3 cellular contexts compared by ENCODE assay signal in the genomic region with DNA sequence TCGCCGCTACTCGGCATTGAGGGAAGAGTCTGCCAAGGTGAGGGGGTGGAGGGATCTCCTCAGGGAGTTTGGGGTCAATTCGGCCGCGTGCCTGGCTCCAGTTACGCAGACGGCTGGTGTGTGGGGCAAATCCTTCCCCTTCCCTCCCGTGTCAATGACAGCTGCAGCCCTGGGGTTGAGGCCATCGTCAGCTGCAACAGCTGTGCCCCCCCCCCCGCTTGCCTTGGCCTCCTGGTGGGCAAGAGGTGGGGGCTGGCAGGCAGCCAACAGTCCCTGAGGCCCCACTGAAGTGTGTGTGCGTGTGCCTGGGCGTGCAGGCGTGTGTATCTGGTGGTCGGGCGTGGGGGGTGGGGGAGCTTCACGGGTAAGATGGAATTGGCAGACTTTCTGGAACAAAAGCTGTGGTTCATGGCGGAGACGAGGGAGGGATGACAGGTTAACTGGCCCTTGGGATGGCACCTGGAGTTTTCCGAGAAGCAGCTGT.
TF ChIP-seq lines count a peak whose summit lies in the region.

No MANE protein-coding gene starts in this region.

TF ChIP-seq in SK-N-SH, 30 proteins besides CTCF, POLR2A, EP300 and RAD21:
- TF ChIP-seq GATA2 (CRISPR knock-in tag; IDR thresholded peaks at IDR 0.05): peak; percentile 28; the same call in 1 of the 2 replicates
- TF ChIP-seq MXI1 (IDR thresholded peaks at IDR 0.05; ENCODE audit: low read depth, low read length): peak; percentile 31; the same call in 1 of the 2 replicates
- no peak for TF ChIP-seq TCF12 (IDR thresholded peaks at IDR 0.05)
- no peak for TF ChIP-seq PBX3 (IDR thresholded peaks at IDR 0.05)
- TF ChIP-seq CHD2 (IDR thresholded peaks at IDR 0.05; ENCODE audit: low read length, partially characterized antibody): peak; percentile 40
TF ChIP-seq in SK-N-SH: peak in this region for 3.

TF ChIP-seq in SK-N-SH treated with all-trans-retinoic acid at 6 μM for 48 hours, 23 proteins besides CTCF, POLR2A, EP300 and RAD21:
- TF ChIP-seq CSDC2 (CRISPR knock-in tag; IDR thresholded peaks at IDR 0.05): no peak
- TF ChIP-seq ESRRG (CRISPR knock-in tag; IDR thresholded peaks at IDR 0.05): no peak
- TF ChIP-seq, protein P1, sequence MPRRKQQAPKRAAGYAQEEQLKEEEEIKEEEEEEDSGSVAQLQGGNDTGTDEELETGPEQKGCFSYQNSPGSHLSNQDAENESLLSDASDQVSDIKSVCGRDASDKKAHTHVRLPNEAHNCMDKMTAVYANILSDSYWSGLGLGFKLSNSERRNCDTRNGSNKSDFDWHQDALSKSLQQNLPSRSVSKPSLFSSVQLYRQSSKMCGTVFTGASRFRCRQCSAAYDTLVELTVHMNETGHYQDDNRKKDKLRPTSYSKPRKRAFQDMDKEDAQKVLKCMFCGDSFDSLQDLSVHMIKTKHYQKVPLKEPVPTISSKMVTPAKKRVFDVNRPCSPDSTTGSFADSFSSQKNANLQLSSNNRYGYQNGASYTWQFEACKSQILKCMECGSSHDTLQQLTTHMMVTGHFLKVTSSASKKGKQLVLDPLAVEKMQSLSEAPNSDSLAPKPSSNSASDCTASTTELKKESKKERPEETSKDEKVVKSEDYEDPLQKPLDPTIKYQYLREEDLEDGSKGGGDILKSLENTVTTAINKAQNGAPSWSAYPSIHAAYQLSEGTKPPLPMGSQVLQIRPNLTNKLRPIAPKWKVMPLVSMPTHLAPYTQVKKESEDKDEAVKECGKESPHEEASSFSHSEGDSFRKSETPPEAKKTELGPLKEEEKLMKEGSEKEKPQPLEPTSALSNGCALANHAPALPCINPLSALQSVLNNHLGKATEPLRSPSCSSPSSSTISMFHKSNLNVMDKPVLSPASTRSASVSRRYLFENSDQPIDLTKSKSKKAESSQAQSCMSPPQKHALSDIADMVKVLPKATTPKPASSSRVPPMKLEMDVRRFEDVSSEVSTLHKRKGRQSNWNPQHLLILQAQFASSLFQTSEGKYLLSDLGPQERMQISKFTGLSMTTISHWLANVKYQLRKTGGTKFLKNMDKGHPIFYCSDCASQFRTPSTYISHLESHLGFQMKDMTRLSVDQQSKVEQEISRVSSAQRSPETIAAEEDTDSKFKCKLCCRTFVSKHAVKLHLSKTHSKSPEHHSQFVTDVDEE (CRISPR knock-in tag; IDR thresholded peaks at IDR 0.05): no peak
- TF ChIP-seq ZNF8 (CRISPR knock-in tag; IDR thresholded peaks at IDR 0.05): no peak
- TF ChIP-seq RARB (CRISPR knock-in tag; IDR thresholded peaks at IDR 0.05): no peak
- TF ChIP-seq PPARA (CRISPR knock-in tag; IDR thresholded peaks at IDR 0.05; ENCODE audit: borderline replicate concordance): no peak
- no peak for TF ChIP-seq SNAI2 (CRISPR knock-in tag; IDR thresholded peaks at IDR 0.05)
- TF ChIP-seq CSRNP3 (CRISPR knock-in tag; IDR thresholded peaks at IDR 0.05): no peak
- no peak for TF ChIP-seq ZC3H10 (CRISPR knock-in tag; IDR thresholded peaks at IDR 0.05)
- TF ChIP-seq TCF4 (CRISPR knock-in tag; IDR thresholded peaks at IDR 0.05; ENCODE audit: borderline replicate concordance): no peak; the same call in 1 of the 2 replicates
- TF ChIP-seq ZFP30 (CRISPR knock-in tag; IDR thresholded peaks at IDR 0.05): no peak
- TF ChIP-seq GLIS3 (CRISPR knock-in tag; IDR thresholded peaks at IDR 0.05): no peak
- TF ChIP-seq ZFP3 (CRISPR knock-in tag; IDR thresholded peaks at IDR 0.05): no peak
- TF ChIP-seq, protein P2, sequence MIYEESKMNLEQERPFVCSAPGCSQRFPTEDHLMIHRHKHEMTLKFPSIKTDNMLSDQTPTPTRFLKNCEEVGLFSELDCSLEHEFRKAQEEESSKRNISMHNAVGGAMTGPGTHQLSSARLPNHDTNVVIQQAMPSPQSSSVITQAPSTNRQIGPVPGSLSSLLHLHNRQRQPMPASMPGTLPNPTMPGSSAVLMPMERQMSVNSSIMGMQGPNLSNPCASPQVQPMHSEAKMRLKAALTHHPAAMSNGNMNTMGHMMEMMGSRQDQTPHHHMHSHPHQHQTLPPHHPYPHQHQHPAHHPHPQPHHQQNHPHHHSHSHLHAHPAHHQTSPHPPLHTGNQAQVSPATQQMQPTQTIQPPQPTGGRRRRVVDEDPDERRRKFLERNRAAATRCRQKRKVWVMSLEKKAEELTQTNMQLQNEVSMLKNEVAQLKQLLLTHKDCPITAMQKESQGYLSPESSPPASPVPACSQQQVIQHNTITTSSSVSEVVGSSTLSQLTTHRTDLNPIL (CRISPR knock-in tag; IDR thresholded peaks at IDR 0.05; ENCODE audit: low read depth): no peak
- no peak for TF ChIP-seq ARNTL (CRISPR knock-in tag; IDR thresholded peaks at IDR 0.05; ENCODE audit: borderline replicate concordance, low read depth)
- no peak for TF ChIP-seq ZNF565 (CRISPR knock-in tag; conservative IDR thresholded peaks at IDR 0.05; ENCODE audit: low read depth)
- no peak for TF ChIP-seq ISL1 (CRISPR knock-in tag; IDR thresholded peaks at IDR 0.05)
- no peak for TF ChIP-seq BACH2 (CRISPR knock-in tag; IDR thresholded peaks at IDR 0.05; ENCODE audit: borderline replicate concordance)

TF ChIP-seq in H1, 55 proteins besides CTCF, POLR2A, EP300 and RAD21:
- TF ChIP-seq RXRA (IDR thresholded peaks at IDR 0.05; ENCODE audit: insufficient read depth, low read depth, low read length) (no peak), PHF8 (conservative IDR thresholded peaks at IDR 0.05; ENCODE audit: low read depth, low read length) (no peak), POLR2AphosphoS5 (IDR thresholded peaks at IDR 0.05; ENCODE audit: low read depth, low read length) (no peak), SRF (IDR thresholded peaks at IDR 0.05; ENCODE audit: low read depth, low read length) (no peak), CBX8 (IDR thresholded peaks at IDR 0.05; ENCODE audit: borderline replicate concordance, low read depth, low read length) (no peak), SP2 (IDR thresholded peaks at IDR 0.05; ENCODE audit: low read length) (no peak), HDAC6 (IDR thresholded peaks at IDR 0.05; ENCODE audit: low read depth, low read length) (no peak), TBP (IDR thresholded peaks at IDR 0.05; ENCODE audit: low read depth, low read length) (no peak), SIN3A (conservative IDR thresholded peaks at IDR 0.05 in 1 of 2, IDR thresholded peaks at IDR 0.05 in 1 of 2; ENCODE audit: low read depth in 1 of 2, low read length in 2 of 2) (no peak), E2F6 (IDR thresholded peaks at IDR 0.05) (no peak), CEBPB (IDR thresholded peaks at IDR 0.05; ENCODE audit: low read depth, low read length) (no peak), CBX5 (IDR thresholded peaks at IDR 0.05; ENCODE audit: low read depth, low read length) (no peak), TAF1 (IDR thresholded peaks at IDR 0.05; ENCODE audit: low read depth, low read length) (no peak), MAFK (IDR thresholded peaks at IDR 0.05; ENCODE audit: low read depth, low read length) (no peak)
- TF ChIP-seq, protein P3, sequence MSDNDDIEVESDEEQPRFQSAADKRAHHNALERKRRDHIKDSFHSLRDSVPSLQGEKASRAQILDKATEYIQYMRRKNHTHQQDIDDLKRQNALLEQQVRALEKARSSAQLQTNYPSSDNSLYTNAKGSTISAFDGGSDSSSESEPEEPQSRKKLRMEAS (IDR thresholded peaks at IDR 0.05): no peak
- TF ChIP-seq, protein P4, sequence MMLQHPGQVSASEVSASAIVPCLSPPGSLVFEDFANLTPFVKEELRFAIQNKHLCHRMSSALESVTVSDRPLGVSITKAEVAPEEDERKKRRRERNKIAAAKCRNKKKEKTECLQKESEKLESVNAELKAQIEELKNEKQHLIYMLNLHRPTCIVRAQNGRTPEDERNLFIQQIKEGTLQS (IDR thresholded peaks at IDR 0.05; ENCODE audit: insufficient read depth, low read depth, low read length): no peak
- TF ChIP-seq, protein P5, sequence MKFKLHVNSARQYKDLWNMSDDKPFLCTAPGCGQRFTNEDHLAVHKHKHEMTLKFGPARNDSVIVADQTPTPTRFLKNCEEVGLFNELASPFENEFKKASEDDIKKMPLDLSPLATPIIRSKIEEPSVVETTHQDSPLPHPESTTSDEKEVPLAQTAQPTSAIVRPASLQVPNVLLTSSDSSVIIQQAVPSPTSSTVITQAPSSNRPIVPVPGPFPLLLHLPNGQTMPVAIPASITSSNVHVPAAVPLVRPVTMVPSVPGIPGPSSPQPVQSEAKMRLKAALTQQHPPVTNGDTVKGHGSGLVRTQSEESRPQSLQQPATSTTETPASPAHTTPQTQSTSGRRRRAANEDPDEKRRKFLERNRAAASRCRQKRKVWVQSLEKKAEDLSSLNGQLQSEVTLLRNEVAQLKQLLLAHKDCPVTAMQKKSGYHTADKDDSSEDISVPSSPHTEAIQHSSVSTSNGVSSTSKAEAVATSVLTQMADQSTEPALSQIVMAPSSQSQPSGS (IDR thresholded peaks at IDR 0.05; ENCODE audit: low read length): no peak
